In genomic region chrX:1336331-1337143, GRCh38 we compare ENCODE assay signal across 8 cellular contexts. TPM values are rescaled to one million over a fixed set of nuclear protein-coding genes. Genes with fewer than 3 reads are reported as not detected.
DNase-seq lines count a peak whose midpoint lies in the region; ATAC-seq and TF ChIP-seq lines count a peak whose summit lies in the region.

Gene IL3RA, plus strand, starts transcription at chrX:1336785. Its CDS starts 4,981 bp downstream, at chrX:1341766.

- DNase-seq in activated naive CD4-positive, alpha-beta T cell treated with anti-CD3 and anti-CD28 coated beads, Interleukin-2, amount 10 ng/mL, durations not matched to agents 7 days and 5 days: peak; percentile 57
- DNase-seq in activated naive CD4-positive, alpha-beta T cell (lab: John Stamatoyannopoulos, UW): no peak
- peak; percentile 41 for DNase-seq in activated naive CD8-positive, alpha-beta T cell treated with anti-CD3 and anti-CD28 coated beads, Interleukin-2, amount 10 ng/mL, durations not matched to agents 7 days and 5 days
- DNase-seq in lower leg skin (ENCODE audit: low spot score in 2 of 2) (peak in 1 of 2 donors; percentile 47), testis (peak; percentile 65), cerebellar cortex (ENCODE audit: low spot score) (no peak)
- DNase-seq in stimulated activated CD4-positive, alpha-beta T cell treated with anti-CD3 and anti-CD28 coated beads, Interleukin-4, amount 100 ng/mL, for 24 hours: no peak

- peaks cover 11% of the 10 kb centered on the region for H3K9me3 Mint-ChIP-seq in activated naive CD4-positive, alpha-beta T cell treated with anti-CD3 and anti-CD28 coated beads, Interleukin-2, amount 10 ng/mL, durations not matched to agents 7 days and 5 days
- H3K9me3 Mint-ChIP-seq in activated naive CD8-positive, alpha-beta T cell treated with anti-CD3 and anti-CD28 coated beads, Interleukin-2, amount 10 ng/mL, durations not matched to agents 7 days and 5 days: no peaks in the 10 kb centered on the region

- peak within 1 kb of the TSS; percentile 15 for H3K4me3 ChIP-seq in lower leg skin (ENCODE audit: low read depth, poor library complexity, severe bottlenecking)
- H3K4me3 ChIP-seq in testis: peak within 1 kb of the TSS; percentile 40 to 47

- POLR2A ChIA-PET in activated naive CD8-positive, alpha-beta T cell treated with anti-CD3 and anti-CD28 coated beads, Interleukin-2, amount 10 ng/mL, durations not matched to agents 7 days and 5 days (lab: Charles Lee): no interaction called here

- H3K27ac Mint-ChIP-seq in activated naive CD4-positive, alpha-beta T cell treated with anti-CD3 and anti-CD28 coated beads, Interleukin-2, amount 10 ng/mL, durations not matched to agents 7 days and 5 days: peak within 1 kb of the TSS; percentile 70
- H3K27ac Mint-ChIP-seq in activated naive CD8-positive, alpha-beta T cell treated with anti-CD3 and anti-CD28 coated beads, Interleukin-2, amount 10 ng/mL, durations not matched to agents 7 days and 5 days: peak within 1 kb of the TSS; percentile 58

- peaks cover 11% of the 10 kb centered on the region for H3K36me3 Mint-ChIP-seq in activated naive CD4-positive, alpha-beta T cell treated with anti-CD3 and anti-CD28 coated beads, Interleukin-2, amount 10 ng/mL, durations not matched to agents 7 days and 5 days
- H3K36me3 Mint-ChIP-seq in activated naive CD8-positive, alpha-beta T cell treated with anti-CD3 and anti-CD28 coated beads, Interleukin-2, amount 10 ng/mL, durations not matched to agents 7 days and 5 days: no peaks in the 10 kb centered on the region

- H3K9me3 ChIP-seq in testis: no peaks in the 10 kb centered on the region

- H3K27me3 ChIP-seq in testis: no peaks in the 10 kb centered on the region

- CTCF ChIA-PET in activated naive CD4-positive, alpha-beta T cell treated with anti-CD3 and anti-CD28 coated beads, Interleukin-2, amount 10 ng/mL, durations not matched to agents 7 days and 5 days (lab: Charles Lee): no interaction called here

- H3K4me1 Mint-ChIP-seq in activated naive CD4-positive, alpha-beta T cell treated with anti-CD3 and anti-CD28 coated beads, Interleukin-2, amount 10 ng/mL, durations not matched to agents 7 days and 5 days: peaks cover 35% of the 10 kb centered on the region
- H3K4me1 Mint-ChIP-seq in activated naive CD8-positive, alpha-beta T cell treated with anti-CD3 and anti-CD28 coated beads, Interleukin-2, amount 10 ng/mL, durations not matched to agents 7 days and 5 days: peaks cover 10% of the 10 kb centered on the region

- peaks cover 20% of the 10 kb centered on the region for H3K27me3 Mint-ChIP-seq in activated naive CD4-positive, alpha-beta T cell treated with anti-CD3 and anti-CD28 coated beads, Interleukin-2, amount 10 ng/mL, durations not matched to agents 7 days and 5 days
- peaks cover 7% of the 10 kb centered on the region for H3K27me3 Mint-ChIP-seq in activated naive CD8-positive, alpha-beta T cell treated with anti-CD3 and anti-CD28 coated beads, Interleukin-2, amount 10 ng/mL, durations not matched to agents 7 days and 5 days

- H3K36me3 ChIP-seq in testis (ENCODE audit: low read depth, missing control alignments): no peaks in the 10 kb centered on the region

- WGBS in lower leg skin, 2 donors: 11 to 30% methylated on average over 19 of the region's 19 CpGs
- WGBS in testis, 2 donors: 26% methylated on average over 18 to 19 of the region's 19 CpGs

- TF ChIP-seq CTCF in lower leg skin (IDR thresholded peaks at IDR 0.05) (no peak), testis (IDR thresholded peaks at IDR 0.05) (no peak)

- H3K27ac ChIP-seq in testis: peak within 1 kb of the TSS; percentile 56 to 78

- intact Hi-C loops in lower leg skin (cut with DNase I; ENCODE audit: low total_unique reads) (no loop called here), testis (cut with DNase I; ENCODE audit: low total_unique reads) (no loop called here)

- H3K4me1 ChIP-seq in testis: peaks cover 5% of the 10 kb centered on the region

- ATAC-seq in HG03342 (IDR thresholded peaks at IDR 0.05; ENCODE audit: unreplicated experiment): peak; percentile 68
- ATAC-seq in activated naive CD8-positive, alpha-beta T cell treated with anti-CD3 and anti-CD28 coated beads, Interleukin-2, amount 10 ng/mL, durations not matched to agents 7 days and 5 days (ENCODE audit: low read depth): peak; percentile 64

- H3K4me3 Mint-ChIP-seq in activated naive CD4-positive, alpha-beta T cell treated with anti-CD3 and anti-CD28 coated beads, Interleukin-2, amount 10 ng/mL, durations not matched to agents 7 days and 5 days: peak within 1 kb of the TSS; percentile 75
- H3K4me3 Mint-ChIP-seq in activated naive CD8-positive, alpha-beta T cell treated with anti-CD3 and anti-CD28 coated beads, Interleukin-2, amount 10 ng/mL, durations not matched to agents 7 days and 5 days: peak within 1 kb of the TSS; percentile 84

- TF ChIP-seq POLR2A in lower leg skin (IDR thresholded peaks at IDR 0.05) (no peak), testis (IDR thresholded peaks at IDR 0.05) (no peak)

RNA-seq across cellular contexts. Expression of gene IL3RA, which starts in this region (rescaled TPM):
- total RNA-seq in activated naive CD8-positive, alpha-beta T cell treated with anti-CD3 and anti-CD28 coated beads, Interleukin-2, amount 10 ng/mL, durations not matched to agents 7 days and 5 days: under 1 TPM; 0.17 to 0.77 TPM
- 1 to 10 TPM; 1.7 to 6.2 (median 4.5) TPM for total RNA-seq in lower leg skin
- 1 to 10 TPM; 4.6 to 5.5 TPM for total RNA-seq in testis
- 3.4 TPM for polyA plus RNA-seq in testis (ENCODE audit: insufficient read depth, low read depth, low replicate concordance)

Comparison
In these comparisons a context has a peak if more than half of its experiments do, and no peak if none do; other contexts are left out.
1. DNase-seq: peak in activated naive CD4-positive, alpha-beta T cell treated with anti-CD3 and anti-CD28 coated beads, Interleukin-2, amount 10 ng/mL, durations not matched to agents 7 days and 5 days (single experiment) and testis (single experiment); none in activated naive CD4-positive, alpha-beta T cell (0 of 4), cerebellar cortex (single experiment) and stimulated activated CD4-positive, alpha-beta T cell treated with anti-CD3 and anti-CD28 coated beads, Interleukin-4, amount 100 ng/mL, for 24 hours (single experiment).
2. Peak in DNase-seq and ATAC-seq in activated naive CD8-positive, alpha-beta T cell treated with anti-CD3 and anti-CD28 coated beads, Interleukin-2, amount 10 ng/mL, durations not matched to agents 7 days and 5 days; RNA of the gene not detected or under 1 TPM.